In genomic region chr20:33840759-33841438, GRCh38 we compare ENCODE assay signal across 1 cellular context.
TF ChIP-seq lines count a peak whose summit lies in the region.

No MANE protein-coding gene starts in this region.

TF ChIP-seq in SK-N-SH treated with all-trans-retinoic acid at 6 μM for 48 hours, 23 proteins besides CTCF, POLR2A, EP300 and RAD21 (continued from another document):
- TF ChIP-seq, protein P1, sequence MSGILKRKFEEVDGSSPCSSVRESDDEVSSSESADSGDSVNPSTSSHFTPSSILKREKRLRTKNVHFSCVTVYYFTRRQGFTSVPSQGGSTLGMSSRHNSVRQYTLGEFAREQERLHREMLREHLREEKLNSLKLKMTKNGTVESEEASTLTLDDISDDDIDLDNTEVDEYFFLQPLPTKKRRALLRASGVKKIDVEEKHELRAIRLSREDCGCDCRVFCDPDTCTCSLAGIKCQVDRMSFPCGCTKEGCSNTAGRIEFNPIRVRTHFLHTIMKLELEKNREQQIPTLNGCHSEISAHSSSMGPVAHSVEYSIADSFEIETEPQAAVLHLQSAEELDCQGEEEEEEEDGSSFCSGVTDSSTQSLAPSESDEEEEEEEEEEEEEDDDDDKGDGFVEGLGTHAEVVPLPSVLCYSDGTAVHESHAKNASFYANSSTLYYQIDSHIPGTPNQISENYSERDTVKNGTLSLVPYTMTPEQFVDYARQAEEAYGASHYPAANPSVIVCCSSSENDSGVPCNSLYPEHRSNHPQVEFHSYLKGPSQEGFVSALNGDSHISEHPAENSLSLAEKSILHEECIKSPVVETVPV (CRISPR knock-in tag; IDR thresholded peaks at IDR 0.05): no peak
- TF ChIP-seq CSDC2 (CRISPR knock-in tag; IDR thresholded peaks at IDR 0.05) (no peak), PPARA (CRISPR knock-in tag; IDR thresholded peaks at IDR 0.05; ENCODE audit: borderline replicate concordance) (no peak), ZFP30 (CRISPR knock-in tag; IDR thresholded peaks at IDR 0.05) (no peak), SNAI2 (CRISPR knock-in tag; IDR thresholded peaks at IDR 0.05) (no peak), ZNF70 (CRISPR knock-in tag; IDR thresholded peaks at IDR 0.05) (no peak), ISL1 (CRISPR knock-in tag; IDR thresholded peaks at IDR 0.05) (no peak), ZNF565 (CRISPR knock-in tag; conservative IDR thresholded peaks at IDR 0.05; ENCODE audit: low read depth) (no peak), ZC3H10 (CRISPR knock-in tag; IDR thresholded peaks at IDR 0.05) (no peak), TSHZ2 (CRISPR knock-in tag; IDR thresholded peaks at IDR 0.05) (no peak), TOX (CRISPR knock-in tag; IDR thresholded peaks at IDR 0.05; ENCODE audit: borderline replicate concordance) (no peak), ARNTL (CRISPR knock-in tag; IDR thresholded peaks at IDR 0.05; ENCODE audit: borderline replicate concordance, low read depth) (no peak)
